ENCODE assay signal across 27 cellular contexts in the genomic region with DNA sequence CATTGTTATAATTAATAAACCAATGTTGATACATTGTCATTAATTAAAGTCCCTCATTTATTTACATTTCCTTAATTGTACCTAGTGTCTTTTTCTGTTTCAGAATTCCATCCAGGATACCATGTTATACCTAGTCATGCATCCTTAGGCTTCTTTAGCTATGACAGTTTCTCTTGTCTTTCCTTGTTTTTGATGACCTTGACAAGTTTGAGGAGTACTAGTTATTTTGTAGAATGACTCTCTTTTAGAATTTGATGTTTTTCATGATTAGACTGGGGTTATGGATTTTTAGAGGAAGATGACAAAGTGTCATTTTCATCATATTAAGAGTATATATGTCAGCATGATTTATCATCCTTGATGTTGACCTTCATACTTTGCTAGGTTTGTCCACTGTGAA.
"Had no signal": no experiment of that assay in that cellular context is flagged by ENCODE, and none has a peak within 500 bp of the region (broad histone marks: within the 10 kb centered on the region; RNA-seq: fewer than 3 reads in every experiment).

No MANE protein-coding gene starts in this region.

- H3K27me3 Mint-ChIP-seq: naive thymus-derived CD8-positive, alpha-beta T cell had no signal

- H3K4me1 ChIP-seq: lower lobe of right lung, upper lobe of left lung had no signal

- H3K4me3 ChIP-seq: dorsolateral prefrontal cortex, gastrocnemius medialis, lower lobe of right lung, pancreas, smooth muscle cell, thoracic aorta, tibial nerve, upper lobe of left lung had no signal

- H3K4me3 Mint-ChIP-seq: endodermal cell; naive thymus-derived CD8-positive, alpha-beta T cell; nephron progenitor cell; stimulated activated effector memory CD8-positive, alpha-beta T cell treated with anti-CD3 and anti-CD28 coated beads, Interleukin-12 subunit alpha, Interleukin-12 subunit beta, amount 100 ng/mL, for 72 hours had no signal

- H3K4me1 Mint-ChIP-seq: endodermal cell had no signal

- H3K27ac Mint-ChIP-seq: endodermal cell; naive thymus-derived CD8-positive, alpha-beta T cell; nephron progenitor cell; stimulated activated effector memory CD8-positive, alpha-beta T cell treated with anti-CD3 and anti-CD28 coated beads, Interleukin-12 subunit alpha, Interleukin-12 subunit beta, amount 100 ng/mL, for 72 hours had no signal

- H3K4me2 ChIP-seq: smooth muscle cell had no signal

- ATAC-seq: esophagus mucosa; gastrocnemius medialis; left ventricle myocardium superior; lower lobe of right lung; naive thymus-derived CD8-positive, alpha-beta T cell; pancreas; sciatic nerve; stimulated activated effector memory CD8-positive, alpha-beta T cell treated with anti-CD3 and anti-CD28 coated beads, Interleukin-12 subunit alpha, Interleukin-12 subunit beta, amount 100 ng/mL, for 72 hours had no signal

- FAIRE-seq: colon, keratinocyte, pancreas, urothelium cell line had no signal

- H3K27ac ChIP-seq: dorsolateral prefrontal cortex, epithelial cell of prostate, gastrocnemius medialis, lower lobe of right lung, pancreas, thoracic aorta, tibial nerve, upper lobe of left lung had no signal

- H3K9me3 Mint-ChIP-seq: naive thymus-derived CD8-positive, alpha-beta T cell; stimulated activated effector memory CD8-positive, alpha-beta T cell treated with anti-CD3 and anti-CD28 coated beads, Interleukin-12 subunit alpha, Interleukin-12 subunit beta, amount 100 ng/mL, for 72 hours had no signal

- DNase-seq: dorsolateral prefrontal cortex; effector CD4-positive, alpha-beta T cell; endodermal cell; foreskin fibroblast; gastrocnemius medialis; head of caudate nucleus; left ventricle myocardium superior; lower lobe of right lung; naive thymus-derived CD8-positive, alpha-beta T cell; nephron progenitor cell; pancreas; retina; stimulated activated CD4-positive, alpha-beta T cell treated with anti-CD3 and anti-CD28 coated beads, Interleukin-12 subunit alpha, Interleukin-12 subunit beta, amount 100 ng/mL, for 4 hours; stimulated activated CD4-positive, alpha-beta T cell treated with anti-CD3 and anti-CD28 coated beads, Interleukin-1b, Interleukin-23, amount 100 ng/mL, for 48 hours; stimulated activated CD4-positive, alpha-beta T cell treated with anti-CD3 and anti-CD28 coated beads, Interleukin-4, amount 100 ng/mL, for 24 hours; stimulated activated naive CD4-positive, alpha-beta T cell treated with Interleukin-2 at 50 U/mL for 16 hours; upper lobe of left lung had no signal

- H3K9me3 ChIP-seq: gastrocnemius medialis, lower lobe of right lung, pancreas, thoracic aorta, upper lobe of left lung had no signal
